Comparison of ENCODE assay signal across 23 cellular contexts in genomic region chr5:55188656-55189380, GRCh38.
DNase-seq lines count a peak whose midpoint lies in the region; ATAC-seq and TF ChIP-seq lines count a peak whose summit lies in the region.
"Had no signal": no experiment of that assay in that cellular context is flagged by ENCODE, and none has a peak within 500 bp of the region (broad histone marks: within the 10 kb centered on the region; RNA-seq: fewer than 3 reads in every experiment).

No MANE protein-coding gene starts in this region.

- no peak for TF ChIP-seq CTCF in parathyroid adenoma (IDR thresholded peaks at IDR 0.05)

- DNase-seq in NCI-H2196 (lab: John Stamatoyannopoulos, UW; ENCODE audit: unreplicated experiment) (peak; percentile 2), NCI-H2196 treated with DMSO at 0.1 percent for 48 hours (lab: John Stamatoyannopoulos, UW; ENCODE audit: unreplicated experiment) (no peak), NCI-H146 (lab: John Stamatoyannopoulos, UW) (peak; percentile 78), NCI-H748 (lab: John Stamatoyannopoulos, UW; ENCODE audit: unreplicated experiment) (peak; percentile 94), cerebellar cortex (ENCODE audit: low spot score) (no peak)
- DNase-seq in stimulated activated CD4-positive, alpha-beta T cell treated with anti-CD3 and anti-CD28 coated beads, Interleukin-1b, Interleukin-23, amount 100 ng/mL, for 48 hours, result no peak
- DNase-seq: activated CD4-positive, CD25-positive, alpha-beta regulatory T cell; activated CD8-positive, alpha-beta T cell treated with anti-CD3 and anti-CD28 coated beads for 36 hours; C1 segment of cervical spinal cord; dermis blood vessel endothelial cell; GDM1; head of caudate nucleus; left cardiac atrium; natural killer cell; NCI-H524 treated with DMSO at 0.1 percent for 48 hours; Peyer's patch; sigmoid colon; T-helper 9 cell had no signal

- H2AFZ ChIP-seq in parathyroid adenoma, result peak overlapping the region; percentile 16

- ATAC-seq in HG03469 (IDR thresholded peaks at IDR 0.05; ENCODE audit: unreplicated experiment), result no peak
- ATAC-seq: activated CD8-positive, alpha-beta T cell treated with anti-CD3 and anti-CD28 coated beads for 36 hours; left cardiac atrium; natural killer cell; SK-N-SH treated with all-trans-retinoic acid at 6 μM for 48 hours had no signal

- peak overlapping the region; percentile 3 for H3K27ac ChIP-seq in parathyroid adenoma
- H3K27ac ChIP-seq: HL-60, Peyer's patch, sigmoid colon, suprapubic skin had no signal

- no peaks in the 10 kb centered on the region for H3K27me3 ChIP-seq in parathyroid adenoma (ENCODE audit: control insufficient read depth, insufficient read depth, low read length)
- H3K27me3 ChIP-seq: Peyer's patch had no signal

- peaks cover 2% of the 10 kb centered on the region for H3K4me1 ChIP-seq in parathyroid adenoma
- H3K4me1 ChIP-seq: Peyer's patch, sigmoid colon, suprapubic skin had no signal

- no peaks in the 10 kb centered on the region for H3K36me3 ChIP-seq in parathyroid adenoma (ENCODE audit: control insufficient read depth, insufficient read depth, low read length)
- H3K36me3 ChIP-seq: Peyer's patch, sigmoid colon, suprapubic skin had no signal

- H3K79me2 ChIP-seq in parathyroid adenoma, result no peaks in the 10 kb centered on the region

- peak overlapping the region; percentile 1 for H3K4me2 ChIP-seq in parathyroid adenoma (ENCODE audit: low read length)

- no peak overlapping the region for H3K9ac ChIP-seq in parathyroid adenoma

- no peaks in the 10 kb centered on the region for H3K9me3 ChIP-seq in parathyroid adenoma (ENCODE audit: control insufficient read depth, low read length)
- H3K9me3 ChIP-seq: Peyer's patch, sigmoid colon, suprapubic skin had no signal

- no peak overlapping the region for H3K4me3 ChIP-seq in parathyroid adenoma (ENCODE audit: low read depth, low read length)
- H3K4me3 ChIP-seq: Peyer's patch, sigmoid colon, suprapubic skin had no signal

Comparison
In these comparisons a context has a peak if more than half of its experiments do, and no peak if none do; other contexts are left out.
1. DNase-seq: peak in NCI-H2196 (single experiment), NCI-H146 (single experiment) and NCI-H748 (single experiment); none in NCI-H2196 treated with DMSO at 0.1 percent for 48 hours (single experiment), stimulated activated CD4-positive, alpha-beta T cell treated with anti-CD3 and anti-CD28 coated beads, Interleukin-1b, Interleukin-23, amount 100 ng/mL, for 48 hours (single experiment) and cerebellar cortex (single experiment).